8 cellular contexts compared by ENCODE assay signal in genomic region chr1:160098852-160099647, GRCh38. TPM values are rescaled to one million over a fixed set of nuclear protein-coding genes. Genes with fewer than 3 reads are reported as not detected.
A peak's percentile ranks its signal among the peaks of the same experiment; 100 is the strongest.
DNase-seq lines count a peak whose midpoint lies in the region; ATAC-seq and TF ChIP-seq lines count a peak whose summit lies in the region.

No MANE protein-coding gene starts in this region.

- peak overlapping the region; percentile 69 for H3K4me3 Mint-ChIP-seq in WTC11

- peaks cover 71% of the 10 kb centered on the region for H3K4me1 Mint-ChIP-seq in WTC11

- peaks cover 10% of the 10 kb centered on the region; the same call in 1 of the 2 replicates for H3K36me3 Mint-ChIP-seq in WTC11

- peak overlapping the region; percentile 47 to 73 for H3K4me3 ChIP-seq in cardiac fibroblast (replicated peaks in 1 of 2; ENCODE audit: low read depth in 2 of 2, low read length in 2 of 2)

- peak; percentile 71 for ATAC-seq in GM18873 (IDR thresholded peaks at IDR 0.05; ENCODE audit: low FRiP score, unreplicated experiment)
- peak; percentile 87 for ATAC-seq in HG03108 (IDR thresholded peaks at IDR 0.05; ENCODE audit: unreplicated experiment)
- peak; percentile 78 for ATAC-seq in WTC11

- TF ChIP-seq CTCF in WTC11 (IDR thresholded peaks at IDR 0.05) (no peak), cardiac fibroblast (IDR thresholded peaks at IDR 0.05; ENCODE audit: low read depth, low read length) (no peak)

- POLR2A ChIA-PET in WTC11 (lab: Charles Lee) = interaction anchor here (0.8 to 2.1 kb wide), 7 partner anchors 10 to 186 kb away, joined by 3 to 6 read pairs (median 4); partner anchors contain the start of genes ATP1A2, DCAF8 and PEX19

- peaks cover 5% of the 10 kb centered on the region; the same call in 1 of the 2 replicates for H3K27me3 Mint-ChIP-seq in WTC11 (ENCODE audit: low read depth)

- in situ Hi-C loops in ACHN (cut with HindIII; ENCODE audit: low pct_ligation_motif_present, low pct_unique_long_range_greater_than_20kb, low sequenced_read_pairs) = no loop called here

- peak overlapping the region; percentile 88 for H3K27ac Mint-ChIP-seq in WTC11

- DNase-seq in ACHN (peak; percentile 92), NCI-H2196 (lab: John Stamatoyannopoulos, UW; ENCODE audit: unreplicated experiment) (peak; percentile 93), WTC11 (ENCODE audit: low spot score) (peak; percentile 99), cardiac fibroblast (ENCODE audit: low read depth in 2 of 2) (peak; percentile 93 to 96), inferior parietal cortex (ENCODE audit: extremely low spot score) (peak; percentile 89), smooth muscle cell of the brain vasculature (ENCODE audit: low read depth, low spot score) (peak; percentile 81)

- no peaks in the 10 kb centered on the region for H3K9me3 Mint-ChIP-seq in WTC11

- CTCF ChIA-PET in WTC11 (lab: Charles Lee) = interaction anchor here (0.7 to 6.5 kb wide), 22 partner anchors 9 to 277 kb away, joined by 3 to 170 read pairs (median 8); partner anchors contain the start of gene ATP1A2

TF ChIP-seq in WTC11, 78 proteins besides CTCF, POLR2A, EP300 and RAD21:
- TF ChIP-seq KAT7 (CRISPR knock-in tag; IDR thresholded peaks at IDR 0.05; ENCODE audit: borderline replicate concordance) = no peak

RNA-seq across cellular contexts. Expression of gene IGSF8, which starts 0.6 kb away (rescaled TPM):
- total RNA-seq in WTC11 (2021) = 86.7 to 101 TPM (median 95.1 TPM) in 3 replicates

RNA-seq across cellular contexts. Expression of gene ATP1A2, which starts 16.5 kb away (rescaled TPM):
- total RNA-seq in WTC11 (2021) = 22.8 to 25.6 TPM (median 23.2 TPM) in 3 replicates

RNA-seq across cellular contexts. Expression of gene KCNJ9, which starts 17.7 kb away (rescaled TPM):
- 0.09 to 0.14 TPM in 2 of 3 replicates, not detected in the other for total RNA-seq in WTC11 (2021)

RNA-seq across cellular contexts. Expression of gene KCNJ10, which starts 29.1 kb away (rescaled TPM):
- total RNA-seq in WTC11 (2021) = 1.4 to 1.6 TPM (median 1.4 TPM) in 3 replicates

RNA-seq across cellular contexts. Expression of gene ATP1A4, which starts 52.4 kb away (rescaled TPM):
- 0.37 to 0.78 TPM (median 0.55 TPM) in 3 replicates for total RNA-seq in WTC11 (2021)

Comparison
In these comparisons a context has a peak if more than half of its experiments do, and no peak if none do; other contexts are left out.
1. Peak in every context shown above with its lines: DNase-seq, ATAC-seq and H3K4me3 ChIP-seq.